Comparison of ENCODE assay signal across 24 cellular contexts in the genomic region with DNA sequence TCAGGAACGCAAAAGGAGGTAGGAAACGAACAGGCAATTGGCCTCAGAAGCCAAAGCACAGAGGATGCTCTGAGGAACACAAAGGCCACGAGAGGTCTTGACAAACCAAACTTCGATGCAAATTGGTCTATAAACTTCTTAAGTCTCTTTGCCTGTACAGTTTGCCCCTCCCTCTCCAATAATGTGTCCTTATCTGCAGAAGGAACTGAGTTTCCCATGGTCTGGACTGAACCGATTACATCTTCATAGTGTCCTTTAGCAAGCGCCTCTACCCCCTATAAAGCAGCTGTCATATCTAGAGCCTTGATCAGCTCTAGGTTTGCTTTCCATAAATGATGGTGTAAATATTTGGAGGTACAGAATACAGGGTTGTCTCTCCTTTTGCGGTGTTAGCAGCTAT. TPM values are rescaled to one million over a fixed set of nuclear protein-coding genes. Genes with fewer than 3 reads are reported as not detected.
"Had no signal": no experiment of that assay in that cellular context is flagged by ENCODE, and none has a peak within 500 bp of the region (broad histone marks: within the 10 kb centered on the region; RNA-seq: fewer than 3 reads in every experiment).

No MANE protein-coding gene starts in this region.

- H3K4me2 ChIP-seq: PC-9 had no signal

- H2AFZ ChIP-seq: PC-9 had no signal

- ATAC-seq: Right ventricle myocardium inferior had no signal

- H3K27me3 ChIP-seq: MG63, Peyer's patch, SJSA1 had no signal

- H3K36me3 ChIP-seq: MG63, Peyer's patch, SJSA1 had no signal

- H3K4me3 ChIP-seq: MG63, PC-9, Peyer's patch, SJSA1, SK-N-MC had no signal

- H3K4me1 ChIP-seq: SJSA1 had no signal

- H3K9me3 ChIP-seq: MG63, Peyer's patch, SJSA1 had no signal

- H3K27ac ChIP-seq: HL-60, PC-9, SJSA1, SK-N-MC had no signal

- DNase-seq: KBM-7; MG63; NCI-H1092; NCI-H1105 treated with DMSO at 0.1 percent for 48 hours; NCI-H1417 treated with DMSO at 0.1 percent for 48 hours; NCI-H146; NCI-H1694 treated with DMSO at 0.1 percent for 48 hours; NCI-H1930; NCI-H2081; NCI-H2107; NCI-H2227 treated with DMSO at 0.1 percent for 48 hours; NCI-H524; NCI-H526 treated with DMSO at 0.1 percent for 48 hours; NCI-H748 treated with DMSO at 0.1 percent for 48 hours; NK-92 treated with Interleukin-12 subunit alpha and Interleukin-12 subunit beta, amount 100 ng/mL, for 24 hours; OCI-M1; PC-9; Peyer's patch; SIG-M5 had no signal

RNA-seq across cellular contexts. Expression of a gene that starts 3.1 kb away (rescaled TPM):
- total RNA-seq: LHCN-M2 had no signal
